In genomic region chr12:119691202-119691846, GRCh38 we compare ENCODE assay signal across 22 cellular contexts. TPM values are rescaled to one million over a fixed set of nuclear protein-coding genes. Genes with fewer than 3 reads are reported as not detected.
A peak's percentile ranks its signal among the peaks of the same experiment; 100 is the strongest.
DNase-seq lines count a peak whose midpoint lies in the region; ATAC-seq, FAIRE-seq and TF ChIP-seq lines count a peak whose summit lies in the region.
"Had no signal": no experiment of that assay in that cellular context is flagged by ENCODE, and none has a peak within 500 bp of the region (broad histone marks: within the 10 kb centered on the region; RNA-seq: fewer than 3 reads in every experiment).

No MANE protein-coding gene starts in this region.

- H3K36me3 ChIP-seq in K562 (ENCODE audit: control insufficient read depth, insufficient read depth, low read length) = peaks cover 47% of the 10 kb centered on the region
- peaks cover 0 to 2% of the 10 kb centered on the region in 2 experiments for H3K36me3 ChIP-seq in endothelial cell of umbilical vein (ENCODE audit: control insufficient read depth in 2 of 2, extremely low read depth in 1 of 2, insufficient read depth in 2 of 2, low read length in 2 of 2)
- H3K36me3 ChIP-seq in right lobe of liver = no peaks in the 10 kb centered on the region
- H3K36me3 ChIP-seq: Peyer's patch had no signal

- no TSS peak for BruUV-seq in K562 (replicated peaks; lab: Mats Ljungman, UMichigan)
- no TSS peak for BruUV-seq in endothelial cell of umbilical vein (replicated peaks; lab: Mats Ljungman, UMichigan)

- no peak overlapping the region for H3K4me3 ChIP-seq in K562
- H3K4me3 ChIP-seq in endothelial cell of umbilical vein (replicated peaks in 1 of 3; ENCODE audit: insufficient read depth in 1 of 3, low read depth in 1 of 3, low read length in 3 of 3) = no peak overlapping the region
- H3K4me3 ChIP-seq in right lobe of liver = no peak overlapping the region
- H3K4me3 ChIP-seq: BLaER1, Peyer's patch had no signal

- H3K9ac ChIP-seq in K562 (ENCODE audit: insufficient read depth in 1 of 2, low read depth in 2 of 2, low read length in 2 of 2) (no peak overlapping the region), endothelial cell of umbilical vein (replicated peaks; ENCODE audit: extremely low read depth, insufficient read depth, low read length) (no peak overlapping the region)
- H3K9ac ChIP-seq: BLaER1 had no signal

- H3K4me1 ChIP-seq in K562 (replicated peaks in 1 of 2; ENCODE audit: control insufficient read depth in 2 of 2, insufficient read depth in 2 of 2, low read length in 2 of 2) (peaks cover 0 to 3% of the 10 kb centered on the region in 2 experiments; a peak in 1 of 5 replicates), endothelial cell of umbilical vein (ENCODE audit: control insufficient read depth, extremely low read depth, insufficient read depth, low read length) (peaks cover 30% of the 10 kb centered on the region), right lobe of liver (peaks cover 0 to 28% (median 5%) of the 10 kb centered on the region in 4 donors)

- ATAC-seq in K562 = peak; percentile 30; the same call in 1 of the 3 replicates
- peak; percentile 24 to 38 (median 32) for ATAC-seq in right lobe of liver

- intact Hi-C loops in K562 (cut with micrococcal nuclease) = no loop called here
- intact Hi-C loops in endothelial cell of umbilical vein (cut with micrococcal nuclease) = no loop called here
- intact Hi-C loops in right lobe of liver (cut with DNase I) = no loop called here

- no peak for DNase-seq in K562 (ENCODE audit: extremely low read depth in 1 of 4, low spot score in 3 of 4)
- no peak for DNase-seq in endothelial cell of umbilical vein (ENCODE audit: low read depth, low spot score)
- no peak for DNase-seq in right lobe of liver
- DNase-seq in ACHN = no peak
- DNase-seq in globus pallidus (ENCODE audit: low spot score) = no peak
- no peak for DNase-seq in activated CD4-positive, alpha-beta T cell treated with anti-CD3 and anti-CD28 coated beads, Interleukin-2, amount 50 U/mL, for 48 hours
- DNase-seq in activated CD4-positive, alpha-beta T cell treated with anti-CD3 and anti-CD28 coated beads for 1 hour = no peak
- DNase-seq: CD4-positive, alpha-beta T cell; COR-L47; DMS79; KG1; NCI-H1092; NCI-H1436; NCI-H187 treated with DMSO at 0.1 percent for 48 hours; NCI-H226; NCI-H510A treated with DMSO at 0.1 percent for 48 hours; NCI-H774; Peyer's patch had no signal

- H3K4me2 ChIP-seq in K562 (ENCODE audit: insufficient read depth, low read length) = no peak overlapping the region
- no peak overlapping the region for H3K4me2 ChIP-seq in endothelial cell of umbilical vein (ENCODE audit: insufficient read depth, low read length)
- H3K4me2 ChIP-seq: BLaER1 had no signal

- H4K20me1 ChIP-seq in K562 (replicated peaks; ENCODE audit: control insufficient read depth, insufficient read depth, low read length) = no peaks in the 10 kb centered on the region
- no peaks in the 10 kb centered on the region for H4K20me1 ChIP-seq in endothelial cell of umbilical vein (replicated peaks; ENCODE audit: control insufficient read depth, extremely low read depth, insufficient read depth, low read length)
- H4K20me1 ChIP-seq: BLaER1 had no signal

- TF ChIP-seq CTCF in K562 (IDR thresholded peaks at IDR 0.05 in 2 of 3, conservative IDR thresholded peaks at IDR 0.05 in 1 of 3; ENCODE audit: insufficient read depth in 2 of 3, low read depth in 1 of 3, low read length in 3 of 3) = no peak
- TF ChIP-seq CTCF in endothelial cell of umbilical vein (IDR thresholded peaks at IDR 0.05; ENCODE audit: extremely low read depth in 1 of 2, insufficient read depth in 1 of 2, low read depth in 1 of 2, low read length in 2 of 2) = no peak
- TF ChIP-seq CTCF in right lobe of liver (IDR thresholded peaks at IDR 0.05) = no peak

- no peak overlapping the region for H3K27ac ChIP-seq in K562 (ENCODE audit: extremely low read depth, low read depth, low read length)
- H3K27ac ChIP-seq in endothelial cell of umbilical vein (ENCODE audit: insufficient read depth, low read depth, low read length) = no peak overlapping the region
- H3K27ac ChIP-seq in right lobe of liver = peak overlapping the region in 1 of 3 donors; percentile 24
- peak overlapping the region; percentile 76 for H3K27ac ChIP-seq in temporal lobe (ENCODE audit: low read depth, low read length)
- H3K27ac ChIP-seq: BLaER1 had no signal

- in situ Hi-C loops in K562 (cut with MboI) (no loop called here), ACHN (cut with HindIII; ENCODE audit: low pct_ligation_motif_present, low pct_unique_long_range_greater_than_20kb, low sequenced_read_pairs) (no loop called here)

- H3K9me3 ChIP-seq in K562 (replicated peaks; ENCODE audit: control insufficient read depth, insufficient read depth, low read depth, low read length) = no peaks in the 10 kb centered on the region
- no peaks in the 10 kb centered on the region for H3K9me3 ChIP-seq in endothelial cell of umbilical vein (replicated peaks; ENCODE audit: control insufficient read depth, insufficient read depth, low read length)
- H3K9me3 ChIP-seq in right lobe of liver = no peaks in the 10 kb centered on the region
- H3K9me3 ChIP-seq: BLaER1, Peyer's patch had no signal

- FAIRE-seq in K562 (lab: Jason Lieb, UNC) (no peak), endothelial cell of umbilical vein (lab: Jason Lieb, UNC) (peak; percentile 53)
- FAIRE-seq: GM19239, H1 had no signal

- no peak for TF ChIP-seq RAD21 in K562 (CRISPR knock-in tag; conservative IDR thresholded peaks at IDR 0.05 in 1 of 2, IDR thresholded peaks at IDR 0.05 in 1 of 2)

- no peak overlapping the region for H2AFZ ChIP-seq in K562 (ENCODE audit: low read depth, low read length)
- no peak overlapping the region for H2AFZ ChIP-seq in endothelial cell of umbilical vein (ENCODE audit: low read depth, low read length)

- no peaks in the 10 kb centered on the region for H3K27me3 ChIP-seq in K562 (ENCODE audit: control insufficient read depth in 2 of 2, insufficient read depth in 2 of 2, low read length in 2 of 2)
- H3K27me3 ChIP-seq in endothelial cell of umbilical vein (ENCODE audit: control insufficient read depth in 2 of 2, insufficient read depth in 2 of 2, low read length in 2 of 2) = no peaks in the 10 kb centered on the region
- no peaks in the 10 kb centered on the region for H3K27me3 ChIP-seq in right lobe of liver
- H3K27me3 ChIP-seq: BLaER1, Peyer's patch had no signal

- dilution Hi-C loops in endothelial cell of umbilical vein (cut with MboI; ENCODE audit: extremely low pct_ligation_motif_present, low sequenced_read_pairs) = no loop called here

- H3K79me2 ChIP-seq in K562 (ENCODE audit: control insufficient read depth, insufficient read depth, low read length) (no peaks in the 10 kb centered on the region), endothelial cell of umbilical vein (ENCODE audit: control insufficient read depth, insufficient read depth, low read length) (no peaks in the 10 kb centered on the region)

- TF ChIP-seq POLR2A in K562 (conservative IDR thresholded peaks at IDR 0.05) (no peak), endothelial cell of umbilical vein (IDR thresholded peaks at IDR 0.05; ENCODE audit: low read depth, low read length) (no peak), right lobe of liver (IDR thresholded peaks at IDR 0.05) (no peak)

- WGBS in K562 (ENCODE audit: insufficient coverage, low coverage, missing lambda C conversion rate) = 89% methylated on average over 6 of the region's 6 CpGs
- 34% methylated on average over 6 of the region's 6 CpGs for whole genome bisulfite sequencing in right lobe of liver (ENCODE audit: insufficient coverage, low coverage, low lambda C conversion rate, missing lambda C conversion rate)

- TF ChIP-seq EP300 in K562 (IDR thresholded peaks at IDR 0.05; ENCODE audit: low read length) = no peak

- no peaks in the 10 kb centered on the region for H3K9me1 ChIP-seq in K562 (ENCODE audit: control insufficient read depth, insufficient read depth, low read length)
- no peaks in the 10 kb centered on the region for H3K9me1 ChIP-seq in endothelial cell of umbilical vein (replicated peaks; ENCODE audit: control insufficient read depth, extremely low read depth, insufficient read depth, low read length)

- POLR2A ChIA-PET in K562 (lab: Yijun Ruan, JAX) (interaction anchor here (0.6 to 3.1 kb wide), 3 partner anchors 11 to 685 kb away, joined by 3 to 16 read pairs (median 3); no protein-coding TSS in a partner anchor), endothelial cell of umbilical vein (lab: Charles Lee) (no interaction called here)

- CTCF ChIA-PET in K562 (lab: Yijun Ruan, JAX; ENCODE audit: low intra/inter-chr PET ratio) = no interaction called here
- CTCF ChIA-PET in endothelial cell of umbilical vein (lab: Charles Lee) = interaction anchor here (1.2 to 1.6 kb wide), 2 partner anchors 18 to 24 kb away, joined by 3 to 6 read pairs; partner anchors contain the start of gene PRKAB1

RNA-seq across cellular contexts. Expression of gene PRKAB1, which starts 23.4 kb away (rescaled TPM):
- total RNA-seq in K562 (2011; cell fraction: chromatin; rRNA removed; ENCODE audit: low replicate concordance) = 108 and 130 TPM in 2 replicates
- total RNA-seq in K562 (2011; cell fraction: nucleolus; rRNA removed) = 98.2 and 105 TPM in 2 replicates
- total RNA-seq in K562 (2011; cell fraction: nucleoplasm; rRNA removed) = 109 and 139 TPM in 2 replicates
- total RNA-seq in K562 (2014; rRNA removed) (45.3 and 59.7 TPM in 2 replicates), K562 (2014; rRNA removed; fragmentation: Illumina TruSeq; extraction: Trizol) (48.8 and 54.3 TPM in 2 replicates), K562 (2015; rRNA removed; fragmentation: Illumina TruSeq; extraction: Trizol) (57.4 and 63.8 TPM in 2 replicates), K562 (2021) (83.8 and 93.8 TPM in 2 replicates), endothelial cell of umbilical vein (21.9 and 23.1 TPM in 2 replicates), right lobe of liver (10 to 100 TPM in 4 of 6 experiments, 1 to 10 TPM in 2; 8.2 to 17.1 (median 10.3) TPM), temporal lobe (14.0 TPM)
- polyA plus RNA-seq in K562 (2011; rRNA removed) (85.7 and 137 TPM in 2 replicates), K562 (2014; fragmentation: Illumina TruSeq; extraction: Trizol) (83.1 and 94.2 TPM in 2 replicates), K562 (2014; fragmentation: Nextera tagmentation; extraction: Ambion mirVana) (10 to 100 TPM; 32.6 to 38.2 TPM), K562 (2014; rRNA removed) (62.8 and 64.8 TPM in 2 replicates), endothelial cell of umbilical vein (25.9 and 27.0 TPM in 2 replicates)
- polyA plus RNA-seq in K562 (2011; cell fraction: cytosol; rRNA removed) = 83.7 and 86.2 TPM in 2 replicates
- polyA plus RNA-seq in K562 (2011; cell fraction: nucleus; rRNA removed) = 173 and 183 TPM in 2 replicates
- polyA plus RNA-seq in K562 (2012) = 59.1 and 104 TPM in 2 replicates
- polyA minus RNA-seq in K562 (2011; rRNA and poly(A)+ RNA removed) = 66.6 and 90.9 TPM in 2 replicates
- polyA minus RNA-seq in K562 (2011; cell fraction: cytosol; rRNA and poly(A)+ RNA removed) = 62.9 and 70.8 TPM in 2 replicates
- 80.4 and 108 TPM in 2 replicates for polyA minus RNA-seq in K562 (2011; cell fraction: nucleus; rRNA and poly(A)+ RNA removed)
- 19.1 and 21.3 TPM in 2 replicates for polyA plus RNA-seq in endothelial cell of umbilical vein (2011; cell fraction: cytosol; rRNA removed)
- 37.7 and 39.3 TPM in 2 replicates for polyA plus RNA-seq in endothelial cell of umbilical vein (2011; cell fraction: nucleus; rRNA removed)
- polyA plus RNA-seq in endothelial cell of umbilical vein (2012) = 15.6 and 16.2 TPM in 2 replicates
- polyA minus RNA-seq in endothelial cell of umbilical vein = 20.9 and 21.7 TPM in 2 replicates
- 26.5 TPM for polyA minus RNA-seq in endothelial cell of umbilical vein (2011; cell fraction: cytosol; rRNA and poly(A)+ RNA removed)
- polyA minus RNA-seq in endothelial cell of umbilical vein (2011; cell fraction: nucleus; rRNA and poly(A)+ RNA removed) = 15.9 and 16.1 TPM in 2 replicates
